ENCODE assay signal across 8 cellular contexts in genomic region chr7:64314493-64315020, GRCh38. TPM values are rescaled to one million over a fixed set of nuclear protein-coding genes. Genes with fewer than 3 reads are reported as not detected.
A peak's percentile ranks its signal among the peaks of the same experiment; 100 is the strongest.
DNase-seq lines count a peak whose midpoint lies in the region; ATAC-seq and TF ChIP-seq lines count a peak whose summit lies in the region.

No MANE protein-coding gene starts in this region.

- CTCF ChIA-PET in activated CD8-positive, alpha-beta memory T cell treated with anti-CD3 and anti-CD28 coated beads, Interleukin-2, amount 10 ng/mL, durations not matched to agents 7 days and 5 days (lab: Charles Lee): interaction anchor here (1.3 to 1.4 kb wide), 3 partner anchors 13 to 352 kb away, joined by 4 to 5 read pairs (median 4); partner anchors contain the start of genes ZNF107 and ZNF680
- CTCF ChIA-PET in activated B cell treated with CpG ODN at 0.5 μM for 24 hours (lab: Charles Lee): no interaction called here

- peak overlapping the region; percentile 100 for H3K27ac Mint-ChIP-seq in activated CD8-positive, alpha-beta memory T cell treated with anti-CD3 and anti-CD28 coated beads, Interleukin-2, amount 10 ng/mL, durations not matched to agents 7 days and 5 days
- peak overlapping the region; percentile 99 for H3K27ac Mint-ChIP-seq in activated B cell treated with CpG ODN at 0.5 μM for 24 hours
- peak overlapping the region; percentile 89 for H3K27ac Mint-ChIP-seq in glutamatergic neuron (ENCODE audit: unreplicated experiment)

- peak overlapping the region; percentile 40 for H3K27ac ChIP-seq in temporal lobe (ENCODE audit: low read depth, low read length)

- intact Hi-C loops in activated B cell treated with CpG ODN at 0.5 μM for 24 hours (cut with micrococcal nuclease): loop anchor here (1.0 to 2.0 kb wide), 3 partner anchors 9 to 388 kb away; partner anchors contain the start of gene ZNF107

- POLR2A ChIA-PET in activated B cell treated with CpG ODN at 0.5 μM for 24 hours (lab: Charles Lee): interaction anchor here (0.5 to 9.0 kb wide), 6 partner anchors 9 to 480 kb away, joined by 3 to 108 read pairs (median 4); partner anchors contain the start of genes ZNF107, ZNF138 and ZNF680

- peaks cover 10% of the 10 kb centered on the region for H3K9me3 Mint-ChIP-seq in activated CD8-positive, alpha-beta memory T cell treated with anti-CD3 and anti-CD28 coated beads, Interleukin-2, amount 10 ng/mL, durations not matched to agents 7 days and 5 days (ENCODE audit: low read depth)
- H3K9me3 Mint-ChIP-seq in activated B cell treated with CpG ODN at 0.5 μM for 24 hours (no peaks in the 10 kb centered on the region), glutamatergic neuron (ENCODE audit: unreplicated experiment) (peaks cover 20% of the 10 kb centered on the region)

- no peaks in the 10 kb centered on the region for H3K27me3 Mint-ChIP-seq in activated CD8-positive, alpha-beta memory T cell treated with anti-CD3 and anti-CD28 coated beads, Interleukin-2, amount 10 ng/mL, durations not matched to agents 7 days and 5 days
- no peaks in the 10 kb centered on the region for H3K27me3 Mint-ChIP-seq in activated B cell treated with CpG ODN at 0.5 μM for 24 hours
- peaks cover 5% of the 10 kb centered on the region for H3K27me3 Mint-ChIP-seq in glutamatergic neuron (ENCODE audit: unreplicated experiment)

- TF ChIP-seq CTCF in activated B cell treated with CpG ODN at 0.5 μM for 24 hours (IDR thresholded peaks at IDR 0.05) (no peak), glutamatergic neuron (IDR thresholded peaks at IDR 0.05; ENCODE audit: partially characterized antibody, unreplicated experiment) (no peak)

- H3K36me3 Mint-ChIP-seq in activated CD8-positive, alpha-beta memory T cell treated with anti-CD3 and anti-CD28 coated beads, Interleukin-2, amount 10 ng/mL, durations not matched to agents 7 days and 5 days: peaks cover 38% of the 10 kb centered on the region
- H3K36me3 Mint-ChIP-seq in activated B cell treated with CpG ODN at 0.5 μM for 24 hours (ENCODE audit: low read depth): peaks cover 16% of the 10 kb centered on the region
- no peaks in the 10 kb centered on the region for H3K36me3 Mint-ChIP-seq in glutamatergic neuron (ENCODE audit: unreplicated experiment)

- no peak for ATAC-seq in activated CD8-positive, alpha-beta memory T cell treated with anti-CD3 and anti-CD28 coated beads, Interleukin-2, amount 10 ng/mL, durations not matched to agents 7 days and 5 days
- ATAC-seq in activated B cell treated with CpG ODN at 0.5 μM for 24 hours (ENCODE audit: low read depth): no peak
- no peak for ATAC-seq in activated CD4-positive, CD25-positive, alpha-beta regulatory T cell treated with anti-CD3 and anti-CD28 coated beads, Interleukin-2, amount 50 U/mL, for 24 hours
- no peak for ATAC-seq in HG03432 (IDR thresholded peaks at IDR 0.05; ENCODE audit: unreplicated experiment)

- peak; percentile 42 for DNase-seq in activated CD8-positive, alpha-beta memory T cell treated with anti-CD3 and anti-CD28 coated beads, Interleukin-2, amount 10 ng/mL, durations not matched to agents 7 days and 5 days
- no peak for DNase-seq in activated CD8-positive, alpha-beta memory T cell treated with anti-CD3 and anti-CD28 coated beads, Interleukin-2, amount 50 U/mL, for 4 hours
- DNase-seq in activated B cell treated with CpG ODN at 0.5 μM for 24 hours (no peak), glutamatergic neuron (no peak)
- no peak for DNase-seq in stimulated activated CD4-positive, alpha-beta T cell treated with anti-CD3 and anti-CD28 coated beads, Interleukin-4, amount 100 ng/mL, for 1 hour

- H3K4me1 Mint-ChIP-seq in activated CD8-positive, alpha-beta memory T cell treated with anti-CD3 and anti-CD28 coated beads, Interleukin-2, amount 10 ng/mL, durations not matched to agents 7 days and 5 days: peaks cover 22% of the 10 kb centered on the region
- H3K4me1 Mint-ChIP-seq in activated B cell treated with CpG ODN at 0.5 μM for 24 hours (peaks cover 42% of the 10 kb centered on the region), glutamatergic neuron (ENCODE audit: low read depth, unreplicated experiment) (no peaks in the 10 kb centered on the region)

- peak overlapping the region; percentile 99 for H3K4me3 Mint-ChIP-seq in activated CD8-positive, alpha-beta memory T cell treated with anti-CD3 and anti-CD28 coated beads, Interleukin-2, amount 10 ng/mL, durations not matched to agents 7 days and 5 days
- H3K4me3 Mint-ChIP-seq in activated B cell treated with CpG ODN at 0.5 μM for 24 hours: peak overlapping the region; percentile 100
- H3K4me3 Mint-ChIP-seq in glutamatergic neuron (ENCODE audit: unreplicated experiment): peak overlapping the region; percentile 67

RNA-seq across cellular contexts. Expression of gene ZNF736, which starts 0.8 kb away (rescaled TPM):
- total RNA-seq in activated CD8-positive, alpha-beta memory T cell treated with anti-CD3 and anti-CD28 coated beads, Interleukin-2, amount 10 ng/mL, durations not matched to agents 7 days and 5 days: 10 to 100 TPM; 20.1 to 28.7 TPM
- total RNA-seq in activated B cell treated with CpG ODN at 0.5 μM for 24 hours (54.4 and 71.6 TPM in 2 replicates), glutamatergic neuron (ENCODE audit: unreplicated experiment) (9.6 TPM), temporal lobe (35.7 TPM)
